8 cellular contexts compared by ENCODE assay signal in the genomic region with DNA sequence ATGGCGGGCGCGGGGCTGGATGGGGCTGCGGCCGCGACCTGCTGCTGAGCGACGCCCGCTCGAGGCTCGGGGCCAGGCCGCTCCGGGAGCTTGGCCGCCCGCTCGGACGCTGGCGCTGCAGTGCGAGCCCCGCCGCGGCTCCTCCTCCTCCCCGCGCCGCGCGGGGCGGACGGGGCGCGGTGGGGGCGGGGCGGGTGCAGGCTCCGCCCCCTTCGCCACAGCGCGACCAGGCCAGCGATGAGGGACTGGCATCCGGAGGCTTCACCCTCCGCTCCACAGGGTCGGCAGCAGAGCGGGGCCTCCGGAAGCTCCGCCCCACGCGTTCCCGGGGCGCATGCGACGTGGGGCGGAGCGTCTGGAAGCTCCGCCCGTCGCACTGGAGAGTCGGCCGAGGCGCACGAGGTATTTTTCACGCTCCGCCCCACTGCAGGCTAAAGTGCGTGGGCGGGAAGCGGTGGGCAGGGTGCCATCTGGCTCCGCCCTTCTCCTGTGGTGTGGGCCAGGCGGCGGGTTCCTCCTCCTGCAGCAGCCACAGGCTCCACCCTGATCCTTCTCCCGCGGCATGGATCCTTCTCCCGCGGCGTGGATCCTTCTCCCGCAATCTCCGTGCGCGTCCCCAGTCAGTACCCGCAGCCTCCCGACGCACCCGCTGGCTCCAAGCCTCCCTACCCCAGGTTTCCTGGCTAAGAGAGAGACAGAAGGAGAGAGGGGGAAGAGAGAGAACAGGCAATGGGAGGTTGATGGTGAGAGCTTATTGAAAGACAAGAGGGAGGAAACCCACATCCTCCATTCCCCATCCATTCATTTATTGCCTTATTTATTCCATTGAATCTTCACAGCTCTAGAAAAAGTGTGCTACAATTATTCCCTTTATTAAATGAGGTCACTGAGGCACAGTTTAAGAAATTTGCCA.
DNase-seq lines count a peak whose midpoint lies in the region; TF ChIP-seq lines count a peak whose summit lies in the region.
"Not testable (repeated sequence)": the region's sequence is repeated elsewhere in the genome, so short reads cannot be mapped to it uniquely, and the experiment has no call there.

No MANE protein-coding gene starts in this region.

- not testable (repeated sequence) for H3K36me3 ChIP-seq in OCI-LY3 (replicated peaks; ENCODE audit: low read depth, low read length)

- H3K27me3 ChIP-seq in OCI-LY3 (ENCODE audit: low read depth, low read length) = not testable (repeated sequence)

- peak; percentile 70 for TF ChIP-seq POLR2A in GM15510 (IDR thresholded peaks at IDR 0.05; ENCODE audit: borderline replicate concordance, extremely low read depth, insufficient read length)

- not testable (repeated sequence) for TF ChIP-seq CTCF in OCI-LY3 (IDR thresholded peaks at IDR 0.05; ENCODE audit: low read depth, low read length)

- H3K27ac ChIP-seq in OCI-LY3 (ENCODE audit: low read length) = not testable (repeated sequence)

- peak overlapping the region; percentile 64 for H3K4me2 ChIP-seq in OCI-LY3 (ENCODE audit: low read length)

- H3K9me3 ChIP-seq in OCI-LY3 (ENCODE audit: insufficient read depth, low read length) = not testable (repeated sequence)

- DNase-seq in 8988T (peak; percentile 46), dermis blood vessel endothelial cell (peak; percentile 92), kidney glomerular epithelial cell (lab: John Stamatoyannopoulos, UW) (peak; percentile 56), smooth muscle cell of the brain vasculature (ENCODE audit: low read depth, low spot score) (peak; percentile 76)
- peak; percentile 90 for DNase-seq in Jurkat, Clone E6-1 (ENCODE audit: low read depth, low spot score)
- DNase-seq in activated CD8-positive, alpha-beta memory T cell treated with anti-CD3 and anti-CD28 coated beads for 24 hours = peak; percentile 93

- H3K79me2 ChIP-seq in OCI-LY3 (ENCODE audit: low read length) = not testable (repeated sequence)

- peak overlapping the region; percentile 63 for H3K9ac ChIP-seq in OCI-LY3 (ENCODE audit: low read length)

- not testable (repeated sequence) for H2AFZ ChIP-seq in OCI-LY3 (ENCODE audit: low read depth, low read length)

- H4K20me1 ChIP-seq in OCI-LY3 (ENCODE audit: insufficient read depth, low read length) = not testable (repeated sequence)

- H3K4me1 ChIP-seq in OCI-LY3 (ENCODE audit: low read length) = not testable (repeated sequence)

- H3K4me3 ChIP-seq in Jurkat, Clone E6-1 (ENCODE audit: low read length) = peak overlapping the region; percentile 46
- peak overlapping the region; percentile 77 for H3K4me3 ChIP-seq in OCI-LY3 (ENCODE audit: low read length)
